ENCODE assay signal across 25 cellular contexts in genomic region chr19:7930765-7931164, GRCh38. TPM values are rescaled to one million over a fixed set of nuclear protein-coding genes. Genes with fewer than 3 reads are reported as not detected.
DNase-seq lines count a peak whose midpoint lies in the region; ATAC-seq and TF ChIP-seq lines count a peak whose summit lies in the region.
"Had no signal": no experiment of that assay in that cellular context is flagged by ENCODE, and none has a peak within 500 bp of the region (broad histone marks: within the 10 kb centered on the region; RNA-seq: fewer than 3 reads in every experiment).

No MANE protein-coding gene starts in this region.

- H3K27ac ChIP-seq in BLaER1 treated with 17β-estradiol and CSF1 and Interleukin-3, amounts not matched to agents 10 nM and 100 nM = peak overlapping the region in 3 of 11 experiments; percentile 4 to 35 (median 12); a peak in 1 of 22 replicates
- H3K27ac ChIP-seq in angular gyrus (ENCODE audit: low read depth, low read length) (peak overlapping the region; percentile 38), layer of hippocampus (ENCODE audit: low read depth, low read length) (peak overlapping the region; percentile 52), stomach (peak overlapping the region in 4 of 5 donors; percentile 42 to 89 (median 82))
- H3K27ac ChIP-seq: parathyroid adenoma had no signal

- H3K9me3 ChIP-seq in BLaER1 treated with 17β-estradiol and CSF1 and Interleukin-3, amounts not matched to agents 10 nM and 100 nM (replicated peaks in 1 of 11) = no peaks in the 10 kb centered on the region
- H3K9me3 ChIP-seq in stomach = no peaks in the 10 kb centered on the region
- H3K9me3 ChIP-seq: Caco-2, heart right ventricle had no signal

- H3K27me3 ChIP-seq in BLaER1 treated with 17β-estradiol and CSF1 and Interleukin-3, amounts not matched to agents 10 nM and 100 nM = no peaks in the 10 kb centered on the region
- no peaks in the 10 kb centered on the region for H3K27me3 ChIP-seq in layer of hippocampus (ENCODE audit: control insufficient read depth, insufficient read depth, low read length)
- peaks cover 0 to under 1% (median 0%) of the 10 kb centered on the region in 3 donors for H3K27me3 ChIP-seq in stomach
- H3K27me3 ChIP-seq: heart right ventricle had no signal

- no peak overlapping the region for H3K4me3 Mint-ChIP-seq in stimulated activated effector memory CD8-positive, alpha-beta T cell treated with anti-CD3 and anti-CD28 coated beads, Interleukin-12 subunit alpha, Interleukin-12 subunit beta, amount 100 ng/mL, for 72 hours
- H3K4me3 Mint-ChIP-seq: activated CD4-positive, alpha-beta T cell treated with anti-CD3 and anti-CD28 coated beads for 36 hours; GM23338 had no signal

- TF ChIP-seq POLR2A in stomach (IDR thresholded peaks at IDR 0.05) = no peak

- peaks cover 54 to 82% (median 70%) of the 10 kb centered on the region in 11 experiments for H3K36me3 ChIP-seq in BLaER1 treated with 17β-estradiol and CSF1 and Interleukin-3, amounts not matched to agents 10 nM and 100 nM
- H3K36me3 ChIP-seq in stomach = peaks cover 51 to 64% (median 60%) of the 10 kb centered on the region in 4 donors

- no peak for DNase-seq in stomach
- no peak for DNase-seq in AG20443 (ENCODE audit: low spot score)
- DNase-seq in stimulated activated effector memory CD8-positive, alpha-beta T cell treated with anti-CD3 and anti-CD28 coated beads, Interleukin-12 subunit alpha, Interleukin-12 subunit beta, amount 100 ng/mL, for 72 hours (ENCODE audit: low spot score in 2 of 2) = no peak
- DNase-seq: activated CD4-positive, alpha-beta T cell treated with anti-CD3 and anti-CD28 coated beads for 36 hours; activated effector memory CD4-positive, alpha-beta T cell treated with Interleukin-2 at 50 U/mL for 16 hours; AML-193; amniotic stem cell; Caco-2; central memory CD4-positive, alpha-beta T cell; effector CD4-positive, alpha-beta T cell; EL; heart right ventricle; Karpas-422; NCI-H1048; NCI-H510A treated with DMSO at 0.1 percent for 48 hours; stimulated activated CD4-positive, alpha-beta T cell treated with anti-CD3 and anti-CD28 coated beads, Interleukin-4, amount 100 ng/mL, for 24 hours had no signal

- H3K36me3 Mint-ChIP-seq in stimulated activated effector memory CD8-positive, alpha-beta T cell treated with anti-CD3 and anti-CD28 coated beads, Interleukin-12 subunit alpha, Interleukin-12 subunit beta, amount 100 ng/mL, for 72 hours = peaks cover 63% of the 10 kb centered on the region

- H3K4me2 ChIP-seq in BLaER1 treated with 17β-estradiol and CSF1 and Interleukin-3, amounts not matched to agents 10 nM and 100 nM = peak overlapping the region in 8 of 11 experiments; percentile 18 to 59 (median 42); a peak in 13 of 22 replicates
- H3K4me2 ChIP-seq: GM23338 had no signal

- H3K4me3 ChIP-seq in BLaER1 treated with 17β-estradiol and CSF1 and Interleukin-3, amounts not matched to agents 10 nM and 100 nM = no peak overlapping the region
- no peak overlapping the region for H3K4me3 ChIP-seq in stomach
- H3K4me3 ChIP-seq: GM23338, heart right ventricle, lung had no signal

- H3K27ac Mint-ChIP-seq in stimulated activated effector memory CD8-positive, alpha-beta T cell treated with anti-CD3 and anti-CD28 coated beads, Interleukin-12 subunit alpha, Interleukin-12 subunit beta, amount 100 ng/mL, for 72 hours = no peak overlapping the region
- H3K27ac Mint-ChIP-seq: activated CD4-positive, alpha-beta T cell treated with anti-CD3 and anti-CD28 coated beads for 36 hours; GM23338 had no signal

- 78 to 92% (median 79%) methylated on average over 7 of the region's 7 CpGs for WGBS in stomach, 5 donors

- no peaks in the 10 kb centered on the region for H3K9me3 Mint-ChIP-seq in stimulated activated effector memory CD8-positive, alpha-beta T cell treated with anti-CD3 and anti-CD28 coated beads, Interleukin-12 subunit alpha, Interleukin-12 subunit beta, amount 100 ng/mL, for 72 hours
- H3K9me3 Mint-ChIP-seq: GM23338 had no signal

- peaks cover 0 to 97% (median 85%) of the 10 kb centered on the region in 11 experiments; a peak in 20 of 22 replicates for H4K20me1 ChIP-seq in BLaER1 treated with 17β-estradiol and CSF1 and Interleukin-3, amounts not matched to agents 10 nM and 100 nM

- H3K4me1 Mint-ChIP-seq in stimulated activated effector memory CD8-positive, alpha-beta T cell treated with anti-CD3 and anti-CD28 coated beads, Interleukin-12 subunit alpha, Interleukin-12 subunit beta, amount 100 ng/mL, for 72 hours = peaks cover 25% of the 10 kb centered on the region

- intact Hi-C loops in stomach (cut with DNase I; ENCODE audit: low total_unique reads) = no loop called here

- H3K4me1 ChIP-seq in BLaER1 treated with 17β-estradiol and CSF1 and Interleukin-3, amounts not matched to agents 10 nM and 100 nM = peaks cover 14 to 42% (median 36%) of the 10 kb centered on the region in 10 experiments; a peak in 19 of 20 replicates
- H3K4me1 ChIP-seq in stomach = peaks cover 19 to 57% (median 37%) of the 10 kb centered on the region in 4 donors

- ATAC-seq in GM21528 (IDR thresholded peaks at IDR 0.05; ENCODE audit: low FRiP score, unreplicated experiment) = no peak
- ATAC-seq in HG03442 (IDR thresholded peaks at IDR 0.05; ENCODE audit: unreplicated experiment) = no peak
- ATAC-seq in stimulated activated effector memory CD8-positive, alpha-beta T cell treated with anti-CD3 and anti-CD28 coated beads, Interleukin-12 subunit alpha, Interleukin-12 subunit beta, amount 100 ng/mL, for 72 hours = no peak
- ATAC-seq: activated CD4-positive, alpha-beta T cell treated with anti-CD3 and anti-CD28 coated beads for 36 hours; GM23338; heart right ventricle had no signal

- H3K9ac ChIP-seq in BLaER1 treated with 17β-estradiol and CSF1 and Interleukin-3, amounts not matched to agents 10 nM and 100 nM = peak overlapping the region in 8 of 11 experiments; percentile 4 to 54 (median 40); a peak in 9 of 22 replicates
- H3K9ac ChIP-seq: parathyroid adenoma had no signal

- TF ChIP-seq CTCF in stomach (IDR thresholded peaks at IDR 0.05) = no peak

- no peak for TF ChIP-seq EP300 in stomach (IDR thresholded peaks at IDR 0.05)

RNA-seq across cellular contexts. Expression of gene CTXN1, which starts 4.8 kb away (rescaled TPM):
- total RNA-seq in stomach = 10 to 100 TPM in 1 of 5 donors, 1 to 10 TPM in 3, not detected in 1; 1.3 to 58.5 (median 3.8) TPM
- 1 to 10 TPM in 2 of 3 donors, under 1 TPM in 1; 0.92 to 7.7 (median 1.2) TPM for polyA plus RNA-seq in stomach

RNA-seq across cellular contexts. Expression of gene SNAPC2, which starts 10.6 kb away (rescaled TPM):
- total RNA-seq in stomach = 10 to 100 TPM in 3 of 5 donors, 1 to 10 TPM in 2; 2.3 to 18.3 (median 12.2) TPM
- 10 to 100 TPM; 15.0 to 22.8 (median 17.7) TPM for polyA plus RNA-seq in stomach

RNA-seq across cellular contexts. Expression of gene TIMM44, which starts 12.7 kb away (rescaled TPM):
- 100 to 1,000 TPM in 2 of 5 donors, 10 to 100 TPM in 3; 41.0 to 123 (median 88.1) TPM for total RNA-seq in stomach
- 10 to 100 TPM; 44.6 to 55.9 (median 49.4) TPM for polyA plus RNA-seq in stomach

RNA-seq across cellular contexts. Expression of gene TGFBR3L, which starts 16.1 kb away (rescaled TPM):
- total RNA-seq in stomach = not detected
- 1 to 10 TPM in 1 of 3 donors, not detected in 2; 1.5 TPM for polyA plus RNA-seq in stomach
- total RNA-seq: subcutaneous adipose tissue had no signal

RNA-seq across cellular contexts. Expression of gene MAP2K7, which starts 27.1 kb away (rescaled TPM):
- 10 to 100 TPM in 4 of 5 donors, 1 to 10 TPM in 1; 4.1 to 52.2 (median 11.0) TPM for total RNA-seq in stomach
- polyA plus RNA-seq in stomach = 10 to 100 TPM; 13.5 to 27.5 (median 15.9) TPM
